8 cellular contexts compared by ENCODE assay signal in genomic region chr22:31399211-31400022, GRCh38. TPM values are rescaled to one million over a fixed set of nuclear protein-coding genes. Genes with fewer than 3 reads are reported as not detected.
DNase-seq lines count a peak whose midpoint lies in the region; TF ChIP-seq lines count a peak whose summit lies in the region.

A gene with protein sequence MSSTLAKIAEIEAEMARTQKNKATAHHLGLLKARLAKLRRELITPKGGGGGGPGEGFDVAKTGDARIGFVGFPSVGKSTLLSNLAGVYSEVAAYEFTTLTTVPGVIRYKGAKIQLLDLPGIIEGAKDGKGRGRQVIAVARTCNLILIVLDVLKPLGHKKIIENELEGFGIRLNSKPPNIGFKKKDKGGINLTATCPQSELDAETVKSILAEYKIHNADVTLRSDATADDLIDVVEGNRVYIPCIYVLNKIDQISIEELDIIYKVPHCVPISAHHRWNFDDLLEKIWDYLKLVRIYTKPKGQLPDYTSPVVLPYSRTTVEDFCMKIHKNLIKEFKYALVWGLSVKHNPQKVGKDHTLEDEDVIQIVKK (plus strand): TSS chr22:31399604. CDS start chr22:31399684, 80 bp downstream.

- peak; percentile 94 for TF ChIP-seq POLR2A in NB4 (IDR thresholded peaks at IDR 0.05; ENCODE audit: extremely low read depth, insufficient read length)

- H3K9ac ChIP-seq in SK-N-MC (ENCODE audit: insufficient read length), result peak within 1 kb of the TSS; percentile 100

- H3K9me3 ChIP-seq in SK-N-MC (ENCODE audit: low read depth, low read length), result no peaks in the 10 kb centered on the region

- H3K4me3 Mint-ChIP-seq in HFFc6, result peak within 1 kb of the TSS; percentile 98

- peaks cover 14% of the 10 kb centered on the region for H3K4me1 Mint-ChIP-seq in HFFc6 (ENCODE audit: low read depth)

- no peaks in the 10 kb centered on the region for H3K27me3 Mint-ChIP-seq in HFFc6 (ENCODE audit: insufficient read depth)

- H3K36me3 Mint-ChIP-seq in HFFc6 (ENCODE audit: low read depth), result peaks cover 15% of the 10 kb centered on the region

- TF ChIP-seq CTCF in HFFc6 (IDR thresholded peaks at IDR 0.05), result peak; percentile 26
- TF ChIP-seq CTCF in NB4 (IDR thresholded peaks at IDR 0.05; ENCODE audit: low read depth, low read length), result no peak

- peak within 1 kb of the TSS; percentile 84 for H3K27ac ChIP-seq in SK-N-MC
- H3K27ac ChIP-seq in temporal lobe (ENCODE audit: low read depth, low read length), result peak within 1 kb of the TSS; percentile 92

- H3K4me3 ChIP-seq in NB4 (ENCODE audit: low read depth, low read length) (peak within 1 kb of the TSS; percentile 82), SK-N-MC (peak within 1 kb of the TSS; percentile 99)

- no peaks in the 10 kb centered on the region for H3K9me3 Mint-ChIP-seq in HFFc6

- peaks cover 32% of the 10 kb centered on the region for H3K36me3 ChIP-seq in SK-N-MC (ENCODE audit: insufficient read depth, low read length)

- H3K27ac Mint-ChIP-seq in HFFc6, result peak within 1 kb of the TSS; percentile 92

- DNase-seq in GM04504 (ENCODE audit: low read depth) (peak; percentile 89), HFFc6 (peak; percentile 93), NB4 (ENCODE audit: low read depth) (peak; percentile 97), SK-N-MC (ENCODE audit: low read depth, low spot score) (peak; percentile 75), globus pallidus (ENCODE audit: low spot score) (peak; percentile 97), occipital lobe (lab: John Stamatoyannopoulos, UW) (peak; percentile 96)
- DNase-seq in activated naive CD4-positive, alpha-beta T cell treated with anti-CD3 and anti-CD28 coated beads, Interleukin-2, amount 50 U/mL, for 16 hours, result peak; percentile 98

RNA-seq across cellular contexts. Expression of the gene that starts here (rescaled TPM):
- total RNA-seq in HFFc6 (2021; fragmentation: NEBNext Ultra II Directional; extraction: Animal tissue kit (Norgen Biotek cat#: 25700)), result 10 to 100 TPM; 63.7 to 74.9 (median 66.4) TPM
- total RNA-seq in occipital lobe (63.0 TPM), temporal lobe (47.0 TPM)

Comparison
In these comparisons a context has a peak if more than half of its experiments do, and no peak if none do; other contexts are left out.
1. Peak in every context shown above with its lines: DNase-seq, H3K4me3 ChIP-seq and H3K27ac ChIP-seq.